Comparison of ENCODE assay signal across 17 cellular contexts in genomic region chr5:109558364-109558763, GRCh38.
DNase-seq lines count a peak whose midpoint lies in the region; ATAC-seq and TF ChIP-seq lines count a peak whose summit lies in the region.
"Had no signal": no experiment of that assay in that cellular context is flagged by ENCODE, and none has a peak within 500 bp of the region (broad histone marks: within the 10 kb centered on the region; RNA-seq: fewer than 3 reads in every experiment).

No MANE protein-coding gene starts in this region.

- H3K4me1 ChIP-seq in DND-41 (ENCODE audit: insufficient read depth, low read length) (peaks cover 20% of the 10 kb centered on the region), MM.1S (ENCODE audit: low read length) (no peaks in the 10 kb centered on the region), osteoblast (ENCODE audit: insufficient read depth, low read length) (no peaks in the 10 kb centered on the region), esophagus squamous epithelium (no peaks in the 10 kb centered on the region)

- H3K79me2 ChIP-seq in DND-41 (ENCODE audit: insufficient read depth, low read length) = no peaks in the 10 kb centered on the region
- H3K79me2 ChIP-seq in MM.1S (ENCODE audit: low read length) = no peaks in the 10 kb centered on the region
- H3K79me2 ChIP-seq in osteoblast (ENCODE audit: insufficient read depth, low read length) = no peaks in the 10 kb centered on the region

- peak overlapping the region; percentile 26; the same call in 1 of the 2 replicates for H3K27ac ChIP-seq in DND-41 (ENCODE audit: low read length)
- H3K27ac ChIP-seq in MM.1S (ENCODE audit: low read length) = no peak overlapping the region
- no peak overlapping the region for H3K27ac ChIP-seq in osteoblast (ENCODE audit: low read depth, low read length)
- H3K27ac ChIP-seq in esophagus squamous epithelium = no peak overlapping the region

- peak; percentile 98 for ATAC-seq in DND-41 (ENCODE audit: insufficient read depth, low read depth)
- ATAC-seq in HG03442 (IDR thresholded peaks at IDR 0.05; ENCODE audit: unreplicated experiment) = no peak
- ATAC-seq in GM18870 (IDR thresholded peaks at IDR 0.05; ENCODE audit: unreplicated experiment) = no peak
- ATAC-seq: Panc1, Right ventricle myocardium inferior had no signal

- H3K36me3 Mint-ChIP-seq in type B pancreatic cell = no peaks in the 10 kb centered on the region

- 49 to 64% methylated on average over 3 of the region's 3 CpGs for WGBS in esophagus squamous epithelium, 2 donors

- no peaks in the 10 kb centered on the region for H3K27me3 Mint-ChIP-seq in type B pancreatic cell
- H3K27me3 Mint-ChIP-seq: CD4-positive, alpha-beta T cell had no signal

- intact Hi-C loops in esophagus squamous epithelium (cut with DNase I) = no loop called here

- H3K9me2 ChIP-seq in MM.1S (replicated peaks; ENCODE audit: insufficient read depth, low read length) = no peaks in the 10 kb centered on the region

- H3K9me3 ChIP-seq in DND-41 (ENCODE audit: insufficient read depth, low read length, severe bottlenecking) = no peaks in the 10 kb centered on the region
- no peaks in the 10 kb centered on the region for H3K9me3 ChIP-seq in MM.1S (replicated peaks; ENCODE audit: insufficient read depth, low read length)
- no peaks in the 10 kb centered on the region for H3K9me3 ChIP-seq in osteoblast (ENCODE audit: low read depth, low read length)
- no peaks in the 10 kb centered on the region for H3K9me3 ChIP-seq in esophagus squamous epithelium

- H3F3A ChIP-seq in MM.1S (ENCODE audit: insufficient read depth, low read length) = no peaks in the 10 kb centered on the region

- H3K27ac Mint-ChIP-seq in type B pancreatic cell = no peak overlapping the region
- H3K27ac Mint-ChIP-seq: B cell; CD4-positive, alpha-beta T cell had no signal

- DNase-seq in DND-41 (peak; percentile 64), MM.1S (peak; percentile 9), astrocyte of the hippocampus (ENCODE audit: low read depth, low spot score) (peak; percentile 79), osteoblast (ENCODE audit: insufficient read length, low spot score, missing footprints) (peak; percentile 48), esophagus squamous epithelium (lab: John Stamatoyannopoulos, UW) (no peak), type B pancreatic cell (ENCODE audit: extremely low spot score, unreplicated experiment) (no peak)
- DNase-seq: Calu3; CD4-positive, alpha-beta T cell; DMS79; NCI-H1048; NCI-H226; NCI-H69 had no signal

- TF ChIP-seq POLR2A in esophagus squamous epithelium (IDR thresholded peaks at IDR 0.05) = no peak

- H3K36me3 ChIP-seq in DND-41 (ENCODE audit: insufficient read depth, low read length) (no peaks in the 10 kb centered on the region), MM.1S (replicated peaks; ENCODE audit: insufficient read depth, low read length) (no peaks in the 10 kb centered on the region), osteoblast (ENCODE audit: insufficient read depth, low read length) (no peaks in the 10 kb centered on the region), esophagus squamous epithelium (no peaks in the 10 kb centered on the region)

- H3K27me3 ChIP-seq in DND-41 (ENCODE audit: insufficient read depth, low read length, poor library complexity) = no peaks in the 10 kb centered on the region
- no peaks in the 10 kb centered on the region for H3K27me3 ChIP-seq in MM.1S (replicated peaks; ENCODE audit: insufficient read depth, low read length)
- H3K27me3 ChIP-seq in osteoblast (ENCODE audit: insufficient read depth, low read length) = no peaks in the 10 kb centered on the region
- no peaks in the 10 kb centered on the region for H3K27me3 ChIP-seq in esophagus squamous epithelium

- H3K9ac ChIP-seq in DND-41 (ENCODE audit: low read depth, low read length) = no peak overlapping the region
- H3K9ac ChIP-seq in MM.1S (ENCODE audit: low read length) = no peak overlapping the region

- H4K20me1 ChIP-seq in DND-41 (ENCODE audit: insufficient read depth, low read length) (no peaks in the 10 kb centered on the region), MM.1S (ENCODE audit: insufficient read depth, low read length) (no peaks in the 10 kb centered on the region), osteoblast (ENCODE audit: insufficient read depth, low read length) (no peaks in the 10 kb centered on the region)

- no peak overlapping the region for H3K4me3 ChIP-seq in DND-41 (ENCODE audit: low read depth in 1 of 2, low read length in 2 of 2)
- H3K4me3 ChIP-seq in MM.1S (ENCODE audit: low read length) = no peak overlapping the region
- H3K4me3 ChIP-seq in osteoblast (ENCODE audit: insufficient read depth, low read length) = no peak overlapping the region
- no peak overlapping the region for H3K4me3 ChIP-seq in esophagus squamous epithelium

- H3K4me3 Mint-ChIP-seq in type B pancreatic cell = no peak overlapping the region
- H3K4me3 Mint-ChIP-seq: B cell; CD4-positive, alpha-beta T cell had no signal

- TF ChIP-seq CTCF in DND-41 (IDR thresholded peaks at IDR 0.05; ENCODE audit: borderline replicate concordance, extremely low read depth, low read length, poor library complexity, severe bottlenecking) (no peak), MM.1S (IDR thresholded peaks at IDR 0.05; ENCODE audit: low read length) (no peak), osteoblast (IDR thresholded peaks at IDR 0.05; ENCODE audit: extremely low read depth, low read depth, low read length) (no peak), esophagus squamous epithelium (IDR thresholded peaks at IDR 0.05) (no peak), type B pancreatic cell (conservative IDR thresholded peaks at IDR 0.05) (no peak)

- H2AFZ ChIP-seq in DND-41 (ENCODE audit: low read depth, low read length) (peak overlapping the region; percentile 44; the same call in 1 of the 2 replicates), MM.1S (ENCODE audit: low read length) (no peak overlapping the region), osteoblast (ENCODE audit: low read length) (no peak overlapping the region)

- H3K4me1 Mint-ChIP-seq in type B pancreatic cell (ENCODE audit: unreplicated experiment) = no peaks in the 10 kb centered on the region
- H3K4me1 Mint-ChIP-seq: B cell had no signal

- H3K4me2 ChIP-seq in DND-41 (ENCODE audit: insufficient read depth, low read length) (peak overlapping the region; percentile 49; the same call in 1 of the 2 replicates), MM.1S (ENCODE audit: low read depth, low read length) (no peak overlapping the region), osteoblast (ENCODE audit: insufficient read depth, low read length) (no peak overlapping the region)

- H3K9me3 Mint-ChIP-seq in type B pancreatic cell = peaks cover 5% of the 10 kb centered on the region
- H3K9me3 Mint-ChIP-seq: CD4-positive, alpha-beta T cell had no signal

Comparison
In these comparisons a context has a peak if more than half of its experiments do, and no peak if none do; other contexts are left out.
1. DNase-seq: peak in DND-41 (single experiment), MM.1S (single experiment), astrocyte of the hippocampus (single experiment) and osteoblast (single experiment); none in esophagus squamous epithelium (single experiment) and type B pancreatic cell (single experiment).